ENCODE assay signal across 17 cellular contexts in genomic region chr2:862723-863466, GRCh38.
DNase-seq lines count a peak whose midpoint lies in the region; ATAC-seq, FAIRE-seq and TF ChIP-seq lines count a peak whose summit lies in the region.
"Had no signal": no experiment of that assay in that cellular context is flagged by ENCODE, and none has a peak within 500 bp of the region (broad histone marks: within the 10 kb centered on the region; RNA-seq: fewer than 3 reads in every experiment).

No MANE protein-coding gene starts in this region.

- H3K79me2 ChIP-seq in smooth muscle cell (ENCODE audit: low read depth): no peaks in the 10 kb centered on the region

- H4K20me1 ChIP-seq in smooth muscle cell (ENCODE audit: low read depth): no peaks in the 10 kb centered on the region

- no peaks in the 10 kb centered on the region for H3F3A ChIP-seq in smooth muscle cell (ENCODE audit: low read depth)

- DNase-seq in activated effector memory CD4-positive, alpha-beta T cell treated with anti-CD3 and anti-CD28 coated beads, Interleukin-2, amount 50 U/mL, for 16 hours: peak; percentile 52
- DNase-seq in activated effector memory CD4-positive, alpha-beta T cell treated with Interleukin-2 at 50 U/mL for 16 hours: no peak
- peak; percentile 44 for DNase-seq in islet precursor cell
- no peak for DNase-seq in neuronal stem cell (ENCODE audit: low spot score)
- no peak for DNase-seq in kidney
- no peak for DNase-seq in NCI-H187 treated with DMSO at 0.1 percent for 48 hours (lab: John Stamatoyannopoulos, UW)
- no peak for DNase-seq in Right ventricle myocardium superior
- DNase-seq in smooth muscle cell (lab: John Stamatoyannopoulos, UW; ENCODE audit: unreplicated experiment): no peak
- DNase-seq: 8988T, AML-193, C1 segment of cervical spinal cord, DMS153, IMR-90 had no signal

- no peak overlapping the region for H2BK120ac ChIP-seq in neuronal stem cell (ENCODE audit: low read depth, low read length)

- H3K36me3 ChIP-seq in neuronal stem cell (replicated peaks in 1 of 2; ENCODE audit: control insufficient read depth in 2 of 2, insufficient read depth in 2 of 2, low read length in 2 of 2): no peaks in the 10 kb centered on the region
- no peaks in the 10 kb centered on the region for H3K36me3 ChIP-seq in kidney (ENCODE audit: control insufficient read depth in 1 of 2, insufficient read depth in 2 of 2, low read length in 2 of 2)
- no peaks in the 10 kb centered on the region for H3K36me3 ChIP-seq in smooth muscle cell (ENCODE audit: low read depth)

- peak overlapping the region; percentile 25 for H3K18ac ChIP-seq in neuronal stem cell (ENCODE audit: low read length)

- ATAC-seq in Right ventricle myocardium superior (ENCODE audit: poor library complexity): no peak
- ATAC-seq: GM12878, HCT116 had no signal

- no peak overlapping the region for H3K23ac ChIP-seq in neuronal stem cell (ENCODE audit: low read depth, low read length, poor library complexity)

- H3K9me3 ChIP-seq in neuronal stem cell (replicated peaks in 1 of 2; ENCODE audit: control insufficient read depth in 2 of 2, insufficient read depth in 1 of 2, low read depth in 1 of 2, low read length in 2 of 2) (no peaks in the 10 kb centered on the region), kidney (ENCODE audit: control insufficient read depth in 1 of 2, low read length in 2 of 2) (no peaks in the 10 kb centered on the region), smooth muscle cell (replicated peaks; ENCODE audit: low read depth) (no peaks in the 10 kb centered on the region)

- no peak overlapping the region for H3K14ac ChIP-seq in neuronal stem cell (ENCODE audit: low read length)

- H2AK5ac ChIP-seq in neuronal stem cell (ENCODE audit: low read depth, low read length): no peak overlapping the region

- H4K8ac ChIP-seq in neuronal stem cell (ENCODE audit: low read depth, low read length): no peak overlapping the region

- no peak overlapping the region for H3K4ac ChIP-seq in neuronal stem cell (ENCODE audit: low read length)

- peaks cover 0 to 6% of the 10 kb centered on the region in 2 donors for H3K4me1 ChIP-seq in neuronal stem cell (ENCODE audit: control insufficient read depth in 2 of 2, insufficient read depth in 1 of 2, low read depth in 1 of 2, low read length in 2 of 2)
- no peaks in the 10 kb centered on the region for H3K4me1 ChIP-seq in kidney (ENCODE audit: control insufficient read depth in 1 of 2, insufficient read depth in 1 of 2, low read depth in 1 of 2, low read length in 2 of 2)
- H3K4me1 ChIP-seq in smooth muscle cell (ENCODE audit: low read depth): peaks cover 19% of the 10 kb centered on the region

- no CpG with 5 or more reads among the region's 9 CpGs for WGBS in neuronal stem cell (ENCODE audit: extremely low coverage in 2 of 2, insufficient read length in 2 of 2, insufficient replicate concordance in 1 of 2), 2 donors
- WGBS in smooth muscle cell (ENCODE audit: low lambda C conversion rate): 84% methylated on average over 8 of the region's 9 CpGs

- H3K27ac ChIP-seq in neuronal stem cell (replicated peaks; ENCODE audit: low read length) (no peak overlapping the region), kidney (ENCODE audit: low read depth in 2 of 2, low read length in 2 of 2) (no peak overlapping the region), smooth muscle cell (ENCODE audit: low read depth) (no peak overlapping the region)

- no peak overlapping the region for H4K91ac ChIP-seq in neuronal stem cell (ENCODE audit: low read depth, low read length, poor library complexity)

- H3K9ac ChIP-seq in neuronal stem cell (ENCODE audit: low read depth, low read length, poor library complexity): no peak overlapping the region
- H3K9ac ChIP-seq in kidney (ENCODE audit: low read length in 2 of 2): no peak overlapping the region
- no peak overlapping the region for H3K9ac ChIP-seq in smooth muscle cell (ENCODE audit: low read depth)

- H2BK12ac ChIP-seq in neuronal stem cell (ENCODE audit: low read length): no peak overlapping the region

- no peaks in the 10 kb centered on the region for H3K79me1 ChIP-seq in neuronal stem cell (ENCODE audit: low read depth, low read length)

- H2AFZ ChIP-seq in neuronal stem cell (ENCODE audit: low read length): no peak overlapping the region
- H2AFZ ChIP-seq in smooth muscle cell (ENCODE audit: low read depth): no peak overlapping the region

- H2BK15ac ChIP-seq in neuronal stem cell (ENCODE audit: low read length): no peak overlapping the region

- FAIRE-seq in kidney (lab: Jason Lieb, UNC): no peak
- FAIRE-seq: D721Med, GM12878, GM18507 had no signal

- H3K27me3 ChIP-seq in neuronal stem cell (ENCODE audit: control insufficient read depth in 3 of 3, insufficient read depth in 3 of 3, low read depth in 1 of 3, low read length in 3 of 3) (peaks cover 0 to 7% (median 0%) of the 10 kb centered on the region in 3 experiments), smooth muscle cell (ENCODE audit: low read depth) (no peaks in the 10 kb centered on the region)

- H3K4me3 ChIP-seq in neuronal stem cell (ENCODE audit: low read length in 2 of 2) (no peak overlapping the region), kidney (ENCODE audit: low read length in 2 of 2) (no peak overlapping the region), smooth muscle cell (no peak overlapping the region)
- H3K4me3 ChIP-seq: GM12878 had no signal

- TF ChIP-seq CTCF in kidney (IDR thresholded peaks at IDR 0.05; ENCODE audit: borderline replicate concordance, extremely low read depth, insufficient read depth): no peak
- no peak for TF ChIP-seq CTCF in smooth muscle cell (IDR thresholded peaks at IDR 0.05; ENCODE audit: borderline replicate concordance, insufficient read depth, poor library complexity, severe bottlenecking)

- H2BK5ac ChIP-seq in neuronal stem cell (ENCODE audit: low read length): no peak overlapping the region

- intact Hi-C loops in kidney (cut with DNase I): no loop called here
- intact Hi-C loops in Right ventricle myocardium superior (cut with DNase I): no loop called here

- H3K4me2 ChIP-seq in neuronal stem cell (ENCODE audit: insufficient read depth, low read length, poor library complexity, severe bottlenecking) (no peak overlapping the region), smooth muscle cell (no peak overlapping the region)

Comparison
In these comparisons a context has a peak if more than half of its experiments do, and no peak if none do; other contexts are left out.
1. DNase-seq: peak in activated effector memory CD4-positive, alpha-beta T cell treated with anti-CD3 and anti-CD28 coated beads, Interleukin-2, amount 50 U/mL, for 16 hours (single experiment) and islet precursor cell (single experiment); none in activated effector memory CD4-positive, alpha-beta T cell treated with Interleukin-2 at 50 U/mL for 16 hours (single experiment), neuronal stem cell (single experiment), kidney (single experiment), NCI-H187 treated with DMSO at 0.1 percent for 48 hours (single experiment), Right ventricle myocardium superior (single experiment) and smooth muscle cell (single experiment).